Comparison of ENCODE assay signal across 8 cellular contexts in genomic region chr11:68904458-68904847, GRCh38. TPM values are rescaled to one million over a fixed set of nuclear protein-coding genes. Genes with fewer than 3 reads are reported as not detected.
DNase-seq lines count a peak whose midpoint lies in the region; ATAC-seq and TF ChIP-seq lines count a peak whose summit lies in the region.

No MANE protein-coding gene starts in this region.

- ATAC-seq in GM21447 (IDR thresholded peaks at IDR 0.05; ENCODE audit: unreplicated experiment) (peak; percentile 24), RWPE2 (ENCODE audit: low read depth) (no peak; the same call in none of the 3 replicates), omental fat pad (ENCODE audit: low FRiP score) (no peak)

- no peak for DNase-seq in RWPE2 (ENCODE audit: low spot score)
- peak; percentile 39 for DNase-seq in epithelial cell of esophagus (ENCODE audit: low read depth)
- DNase-seq in G401 (ENCODE audit: low spot score), result no peak
- no peak for DNase-seq in A172 (ENCODE audit: low spot score)
- DNase-seq in omental fat pad (ENCODE audit: low spot score), result no peak

- H3K9me3 ChIP-seq in RWPE2 (ENCODE audit: severe bottlenecking) (no peaks in the 10 kb centered on the region), neutrophil (no peaks in the 10 kb centered on the region)

- H3K4me1 ChIP-seq in RWPE2 (ENCODE audit: insufficient read depth, poor library complexity, severe bottlenecking) (peaks cover 8% of the 10 kb centered on the region), neutrophil (ENCODE audit: control insufficient read depth in 1 of 2, insufficient read depth in 1 of 2, low read depth in 1 of 2, low read length in 1 of 2) (peaks cover 17 to 27% of the 10 kb centered on the region in 2 experiments)

- in situ Hi-C loops in G401 (cut with HindIII; ENCODE audit: low sequenced_read_pairs), result no loop called here

- H3K4me3 ChIP-seq in RWPE2 (ENCODE audit: severe bottlenecking), result peak overlapping the region; percentile 93
- peak overlapping the region; percentile 100 for H3K4me3 ChIP-seq in epithelial cell of esophagus (ENCODE audit: low read length)
- H3K4me3 ChIP-seq in neutrophil (ENCODE audit: low read depth in 1 of 2, low read length in 1 of 2), result peak overlapping the region; percentile 95 to 98

- H3K27ac ChIP-seq in C4-2B (peak overlapping the region; percentile 94), RWPE2 (ENCODE audit: poor library complexity, severe bottlenecking) (peak overlapping the region; percentile 42), neutrophil (peak overlapping the region; percentile 86)

- H3K36me3 ChIP-seq in RWPE2 (ENCODE audit: low read depth), result peaks cover 41% of the 10 kb centered on the region
- H3K36me3 ChIP-seq in neutrophil, result peaks cover 36% of the 10 kb centered on the region

- no peaks in the 10 kb centered on the region for H3K27me3 ChIP-seq in RWPE2 (ENCODE audit: insufficient read depth, poor library complexity, severe bottlenecking)
- H3K27me3 ChIP-seq in neutrophil, result no peaks in the 10 kb centered on the region

- no peak for TF ChIP-seq CTCF in C4-2B (conservative IDR thresholded peaks at IDR 0.05)
- no peak for TF ChIP-seq CTCF in RWPE2 (IDR thresholded peaks at IDR 0.05; ENCODE audit: poor library complexity, severe bottlenecking)
- TF ChIP-seq CTCF in epithelial cell of esophagus (IDR thresholded peaks at IDR 0.05; ENCODE audit: insufficient read depth, low read depth, low read length, missing control alignments), result no peak
- TF ChIP-seq CTCF in neutrophil (IDR thresholded peaks at IDR 0.05), result no peak
- TF ChIP-seq CTCF in omental fat pad (IDR thresholded peaks at IDR 0.05), result no peak

RNA-seq across cellular contexts. Expression of gene IGHMBP2, which starts 0.8 kb away (rescaled TPM):
- 19.1 and 21.3 TPM in 2 replicates for total RNA-seq in G401 (2014; rRNA removed; shearing (Covaris generic))
- 5.7 and 11.8 TPM in 2 replicates for total RNA-seq in A172 (2014; rRNA removed; shearing (Covaris generic))
- total RNA-seq in omental fat pad, result 10 to 100 TPM in 3 of 4 donors, 1 to 10 TPM in 1; 8.7 to 23.4 (median 13.8) TPM

RNA-seq across cellular contexts. Expression of gene MRPL21, which starts 0.8 kb away (rescaled TPM):
- 99.9 and 120 TPM in 2 replicates for total RNA-seq in G401 (2014; rRNA removed; shearing (Covaris generic))
- 62.6 and 64.7 TPM in 2 replicates for total RNA-seq in A172 (2014; rRNA removed; shearing (Covaris generic))
- total RNA-seq in omental fat pad, result 10 to 100 TPM; 31.8 to 57.5 (median 39.1) TPM

Comparison
In these comparisons a context has a peak if more than half of its experiments do, and no peak if none do; other contexts are left out.
1. H3K27ac ChIP-seq: peak in every context shown above with its lines; median percentile 94 in C4-2B; 86 in neutrophil; 42 in RWPE2.